In the genomic region with DNA sequence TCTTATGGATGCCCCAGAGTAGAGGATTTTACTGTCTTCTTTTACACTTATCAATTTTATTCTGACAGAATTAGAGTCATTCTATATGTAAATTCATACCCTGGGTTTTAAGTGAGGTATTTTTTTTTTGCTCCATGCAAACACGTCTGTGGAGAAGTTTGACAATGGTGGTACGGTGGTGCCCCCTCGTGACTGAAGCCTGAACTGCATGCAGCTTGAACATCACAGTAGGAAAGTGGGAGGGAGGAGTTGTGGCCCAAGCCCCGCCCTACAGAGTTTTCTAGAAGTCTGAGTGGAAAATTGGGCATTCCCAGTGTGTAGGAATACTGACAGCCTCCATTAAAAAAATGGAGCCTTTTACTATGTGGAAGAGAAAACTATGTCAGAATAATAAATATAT, we compare ENCODE assay signal across 9 cellular contexts.
A peak's percentile ranks its signal among the peaks of the same experiment; 100 is the strongest.
DNase-seq lines count a peak whose midpoint lies in the region; ATAC-seq, FAIRE-seq and TF ChIP-seq lines count a peak whose summit lies in the region.
"Had no signal": no experiment of that assay in that cellular context is flagged by ENCODE, and none has a peak within 500 bp of the region (broad histone marks: within the 10 kb centered on the region; RNA-seq: fewer than 3 reads in every experiment).

No MANE protein-coding gene starts in this region.

- peaks cover 0 to 2% (median 0%) of the 10 kb centered on the region in 4 experiments; a peak in 1 of 7 replicates for H3K4me1 ChIP-seq in H1 (replicated peaks in 1 of 4; ENCODE audit: control insufficient read depth in 3 of 4, insufficient read depth in 4 of 4, low read length in 3 of 4)
- no peaks in the 10 kb centered on the region for H3K4me1 ChIP-seq in mucosa of descending colon (ENCODE audit: low read depth)

- no peak overlapping the region for H3K4ac ChIP-seq in H1 (replicated peaks; ENCODE audit: insufficient read length, low read depth, low read length)

- FAIRE-seq in H1 (lab: Jason Lieb, UNC), result peak; percentile 36

- no peak overlapping the region for H2BK5ac ChIP-seq in H1 (ENCODE audit: low read depth, low read length)

- TF ChIP-seq POLR2A in H1 (IDR thresholded peaks at IDR 0.05; ENCODE audit: control extremely low read depth in 1 of 2, low read depth in 2 of 2, low read length in 2 of 2), result no peak

- TF ChIP-seq RAD21 in H1 (IDR thresholded peaks at IDR 0.05 in 1 of 2, conservative IDR thresholded peaks at IDR 0.05 in 1 of 2; ENCODE audit: low read depth in 2 of 2, low read length in 2 of 2), result peak; percentile 75

- H3K4me3 ChIP-seq in H1 (ENCODE audit: extremely low read depth in 1 of 4, insufficient read depth in 2 of 4, low read depth in 3 of 4, low read length in 4 of 4) (no peak overlapping the region), mucosa of descending colon (no peak overlapping the region)

- CTCF ChIA-PET in Calu3 (lab: Charles Lee) (no interaction called here), H1 (lab: Charles Lee; ENCODE audit: partially characterized antibody) (interaction anchor here (0.6 to 1.6 kb wide), 6 partner anchors 16 to 1571 kb away, joined by 3 to 5 read pairs (median 3); no protein-coding TSS in a partner anchor)
- CTCF ChIA-PET in activated CD8-positive, alpha-beta T cell treated with anti-CD3 and anti-CD28 coated beads, Interleukin-2, amount 10 ng/mL, durations not matched to agents 7 days and 5 days (lab: Charles Lee), result interaction anchor here (0.7 to 1.9 kb wide), 3 partner anchors 15 to 796 kb away, joined by 3 to 4 read pairs (median 3); no protein-coding TSS in a partner anchor

- H3K4me2 ChIP-seq in H1 (ENCODE audit: insufficient read depth in 1 of 2, low read depth in 2 of 2, low read length in 2 of 2), result no peak overlapping the region

- TF ChIP-seq CTCF in Calu3 (IDR thresholded peaks at IDR 0.05; ENCODE audit: unreplicated experiment) (peak; percentile 71), H1 (IDR thresholded peaks at IDR 0.05; ENCODE audit: control extremely low read depth in 1 of 3, insufficient read depth in 1 of 3, low read depth in 1 of 3, low read length in 3 of 3) (peak; percentile 54 to 74 (median 69)), mucosa of descending colon (IDR thresholded peaks at IDR 0.05) (peak; percentile 73)

- no peaks in the 10 kb centered on the region for H3K79me2 ChIP-seq in H1 (ENCODE audit: control insufficient read depth in 1 of 2, insufficient read depth in 2 of 2, low read length in 2 of 2)

- H3K9me3 Mint-ChIP-seq in Calu3 (ENCODE audit: low read depth, unreplicated experiment), result no peaks in the 10 kb centered on the region
- H3K9me3 Mint-ChIP-seq in activated CD8-positive, alpha-beta T cell treated with anti-CD3 and anti-CD28 coated beads, Interleukin-2, amount 10 ng/mL, durations not matched to agents 7 days and 5 days (ENCODE audit: insufficient read depth), result no peaks in the 10 kb centered on the region
- H3K9me3 Mint-ChIP-seq: dendritic cell treated with granulocyte-macrophage colony-stimulating factor and Interleukin-4, amounts not matched to agents 40 ng/mL and 50 ng/mL, for 4 days had no signal

- intact Hi-C loops in Calu3 (cut with micrococcal nuclease; ENCODE audit: unreplicated experiment) (no loop called here), mucosa of descending colon (cut with DNase I, micrococcal nuclease) (no loop called here)

- H3K79me1 ChIP-seq in H1 (ENCODE audit: low read depth, low read length), result no peaks in the 10 kb centered on the region

- H3K27ac Mint-ChIP-seq in Calu3 (ENCODE audit: unreplicated experiment), result no peak overlapping the region
- H3K27ac Mint-ChIP-seq in activated CD8-positive, alpha-beta T cell treated with anti-CD3 and anti-CD28 coated beads, Interleukin-2, amount 10 ng/mL, durations not matched to agents 7 days and 5 days, result no peak overlapping the region
- H3K27ac Mint-ChIP-seq: dendritic cell treated with granulocyte-macrophage colony-stimulating factor and Interleukin-4, amounts not matched to agents 40 ng/mL and 50 ng/mL, for 4 days had no signal

- no peak overlapping the region for H3K14ac ChIP-seq in H1 (ENCODE audit: insufficient read length)

- H3K36me3 ChIP-seq in H1 (ENCODE audit: control insufficient read depth in 2 of 4, insufficient read depth in 4 of 4, low read length in 3 of 4), result peaks cover 0 to 4% (median 2%) of the 10 kb centered on the region in 4 experiments; a peak in 3 of 8 replicates
- no peaks in the 10 kb centered on the region for H3K36me3 ChIP-seq in mucosa of descending colon (ENCODE audit: low read depth)

- no peak overlapping the region for H4K8ac ChIP-seq in H1 (ENCODE audit: extremely low read depth, insufficient read depth, low read length)

- H3K27me3 ChIP-seq in H1 (replicated peaks in 1 of 4; ENCODE audit: control insufficient read depth in 3 of 4, extremely low read depth in 1 of 4, insufficient read depth in 3 of 4, low read length in 3 of 4), result no peaks in the 10 kb centered on the region

- H4K5ac ChIP-seq in H1 (ENCODE audit: insufficient read length, low read depth, low read length), result no peak overlapping the region

- peak; percentile 86 for ATAC-seq in GM19468 (IDR thresholded peaks at IDR 0.05; ENCODE audit: extremely low read depth, unreplicated experiment)
- peak; percentile 85 for ATAC-seq in HG03571 (IDR thresholded peaks at IDR 0.05; ENCODE audit: unreplicated experiment)
- ATAC-seq in activated CD8-positive, alpha-beta T cell treated with anti-CD3 and anti-CD28 coated beads, Interleukin-2, amount 10 ng/mL, durations not matched to agents 7 days and 5 days, result peak; percentile 76
- ATAC-seq in mucosa of descending colon, result peak; percentile 98

- no peaks in the 10 kb centered on the region for H3K36me3 Mint-ChIP-seq in Calu3 (ENCODE audit: insufficient read depth, unreplicated experiment)
- H3K36me3 Mint-ChIP-seq in activated CD8-positive, alpha-beta T cell treated with anti-CD3 and anti-CD28 coated beads, Interleukin-2, amount 10 ng/mL, durations not matched to agents 7 days and 5 days (ENCODE audit: low read depth), result peaks cover 2% of the 10 kb centered on the region

- no peak overlapping the region for H4K91ac ChIP-seq in H1 (replicated peaks; ENCODE audit: insufficient read length, low read length)

- no peaks in the 10 kb centered on the region for H3K23me2 ChIP-seq in H1 (ENCODE audit: low read depth, low read length)

- no peak for TF ChIP-seq EP300 in H1 (IDR thresholded peaks at IDR 0.05; ENCODE audit: borderline replicate concordance in 1 of 2, low read depth in 2 of 2, low read length in 2 of 2)

- H2BK20ac ChIP-seq in H1 (ENCODE audit: low read length), result no peak overlapping the region

- no peaks in the 10 kb centered on the region for H4K20me1 ChIP-seq in H1 (replicated peaks in 1 of 2; ENCODE audit: control insufficient read depth in 1 of 2, insufficient read depth in 2 of 2, low read length in 2 of 2)

- POLR2A ChIA-PET in activated CD8-positive, alpha-beta T cell treated with anti-CD3 and anti-CD28 coated beads, Interleukin-2, amount 10 ng/mL, durations not matched to agents 7 days and 5 days (lab: Charles Lee), result no interaction called here
- POLR2A ChIA-PET in H1 (lab: Charles Lee; ENCODE audit: partially characterized antibody), result no interaction called here

- 20% methylated on average over 3 of the region's 4 CpGs; no CpG with 5 or more reads in 1 of the 2 experiments for WGBS in H1 (ENCODE audit: extremely low coverage in 1 of 2, insufficient coverage in 1 of 2, insufficient read length in 1 of 2, insufficient replicate concordance in 2 of 2, low coverage in 1 of 2, low lambda C conversion rate in 2 of 2, missing lambda C conversion rate in 1 of 2), 2 experiments

- no peak overlapping the region for H3K18ac ChIP-seq in H1 (ENCODE audit: extremely low read depth, low read length)

- no peaks in the 10 kb centered on the region for H3K4me1 Mint-ChIP-seq in Calu3 (ENCODE audit: low read depth, unreplicated experiment)
- no peaks in the 10 kb centered on the region for H3K4me1 Mint-ChIP-seq in activated CD8-positive, alpha-beta T cell treated with anti-CD3 and anti-CD28 coated beads, Interleukin-2, amount 10 ng/mL, durations not matched to agents 7 days and 5 days (ENCODE audit: low read depth)

- H2BK15ac ChIP-seq in H1 (ENCODE audit: low read length), result no peak overlapping the region

- no peak overlapping the region for H2AFZ ChIP-seq in H1 (ENCODE audit: low read length)

- DNase-seq in Calu3 (peak; percentile 82), NCI-H774 (lab: John Stamatoyannopoulos, UW) (peak; percentile 2), H1 (ENCODE audit: low read depth in 1 of 2, low spot score in 2 of 2) (peak; percentile 36 to 86), mucosa of descending colon (peak; percentile 67 to 91 (median 86))
- peak; percentile 84 for DNase-seq in activated CD8-positive, alpha-beta T cell treated with anti-CD3 and anti-CD28 coated beads, Interleukin-2, amount 10 ng/mL, durations not matched to agents 7 days and 5 days
- peak; percentile 47 to 70 for DNase-seq in stimulated activated CD8-positive, alpha-beta memory T cell treated with anti-CD3 and anti-CD28 coated beads, Interleukin-4, amount 100 ng/mL, for 4 hours (ENCODE audit: low read depth in 2 of 2, low spot score in 1 of 2)

- H3K4me3 Mint-ChIP-seq in Calu3 (ENCODE audit: low read depth, unreplicated experiment), result no peak overlapping the region
- H3K4me3 Mint-ChIP-seq in activated CD8-positive, alpha-beta T cell treated with anti-CD3 and anti-CD28 coated beads, Interleukin-2, amount 10 ng/mL, durations not matched to agents 7 days and 5 days, result no peak overlapping the region
- H3K4me3 Mint-ChIP-seq: dendritic cell treated with granulocyte-macrophage colony-stimulating factor and Interleukin-4, amounts not matched to agents 40 ng/mL and 50 ng/mL, for 4 days had no signal

- H2BK120ac ChIP-seq in H1 (replicated peaks; ENCODE audit: low read depth, low read length), result no peak overlapping the region

- H3K56ac ChIP-seq in H1 (replicated peaks; ENCODE audit: insufficient read length, low read depth, low read length), result no peak overlapping the region

- no peak overlapping the region for H3K23ac ChIP-seq in H1 (ENCODE audit: insufficient read length)

- no TSS peak for BruUV-seq in Calu3 (replicated peaks; lab: Mats Ljungman, UMichigan)

- H2AK5ac ChIP-seq in H1 (ENCODE audit: low read depth, low read length), result no peak overlapping the region

- no peaks in the 10 kb centered on the region for H3K27me3 Mint-ChIP-seq in Calu3 (ENCODE audit: unreplicated experiment)
- H3K27me3 Mint-ChIP-seq in activated CD8-positive, alpha-beta T cell treated with anti-CD3 and anti-CD28 coated beads, Interleukin-2, amount 10 ng/mL, durations not matched to agents 7 days and 5 days (ENCODE audit: low read depth), result no peaks in the 10 kb centered on the region
- H3K27me3 Mint-ChIP-seq: dendritic cell treated with granulocyte-macrophage colony-stimulating factor and Interleukin-4, amounts not matched to agents 40 ng/mL and 50 ng/mL, for 4 days had no signal

- H3K9me3 ChIP-seq in H1 (ENCODE audit: insufficient read depth in 2 of 2, low read depth in 1 of 2, low read length in 1 of 2), result no peaks in the 10 kb centered on the region
- no peaks in the 10 kb centered on the region for H3K9me3 ChIP-seq in mucosa of descending colon

- no peak overlapping the region for H2BK12ac ChIP-seq in H1 (ENCODE audit: low read depth, low read length)

- no peak overlapping the region for H3K9ac ChIP-seq in H1 (replicated peaks in 1 of 4; ENCODE audit: extremely low read depth in 1 of 4, low read depth in 3 of 4, low read length in 3 of 4)

- no peak overlapping the region for H3K27ac ChIP-seq in H1 (ENCODE audit: low read depth, low read length)

TF ChIP-seq in H1, 55 proteins besides CTCF, POLR2A, EP300 and RAD21 (continues in another document):
- no peak for TF ChIP-seq SAP30 (IDR thresholded peaks at IDR 0.05; ENCODE audit: insufficient read depth, insufficient replicate concordance, low read length)

Comparison
In these comparisons a context has a peak if more than half of its experiments do, and no peak if none do; other contexts are left out.
1. DNase-seq: peak in every context shown above with its lines; median percentile 86 in mucosa of descending colon; 84 in activated CD8-positive, alpha-beta T cell treated with anti-CD3 and anti-CD28 coated beads, Interleukin-2, amount 10 ng/mL, durations not matched to agents 7 days and 5 days; 82 in Calu3; 61 in H1; 58 in stimulated activated CD8-positive, alpha-beta memory T cell treated with anti-CD3 and anti-CD28 coated beads, Interleukin-4, amount 100 ng/mL, for 4 hours; 2 in NCI-H774.